ENCODE assay signal across 18 cellular contexts in genomic region chr22:50485221-50486131, GRCh38. TPM values are rescaled to one million over a fixed set of nuclear protein-coding genes. Genes with fewer than 3 reads are reported as not detected.
A peak's percentile ranks its signal among the peaks of the same experiment; 100 is the strongest.
DNase-seq lines count a peak whose midpoint lies in the region; ATAC-seq and TF ChIP-seq lines count a peak whose summit lies in the region.
"Had no signal": no experiment of that assay in that cellular context is flagged by ENCODE, and none has a peak within 500 bp of the region (broad histone marks: within the 10 kb centered on the region; RNA-seq: fewer than 3 reads in every experiment).

No MANE protein-coding gene starts in this region.

- no peak overlapping the region for H3K27ac ChIP-seq in A673 (ENCODE audit: low read depth, low read length, poor library complexity, severe bottlenecking)
- no peak overlapping the region for H3K27ac ChIP-seq in RWPE2 (ENCODE audit: poor library complexity, severe bottlenecking)
- no peak overlapping the region for H3K27ac ChIP-seq in lung (ENCODE audit: low read depth in 1 of 2, low read length in 1 of 2)
- H3K27ac ChIP-seq in hepatocyte = no peak overlapping the region
- H3K27ac ChIP-seq: epithelial cell of prostate, psoas muscle had no signal

- TF ChIP-seq CTCF in A673 (conservative IDR thresholded peaks at IDR 0.05; ENCODE audit: low read depth, low read length) = 0 out of 2 replicates have a peak, but pooled peaks have one; percentile 29
- TF ChIP-seq CTCF in RWPE2 (IDR thresholded peaks at IDR 0.05; ENCODE audit: poor library complexity, severe bottlenecking) = no peak
- no peak for TF ChIP-seq CTCF in lung (IDR thresholded peaks at IDR 0.05; ENCODE audit: control extremely low read depth, extremely low read depth)
- no peak for TF ChIP-seq CTCF in hepatocyte (IDR thresholded peaks at IDR 0.05; ENCODE audit: poor library complexity)

- H3K4me3 ChIP-seq in A673 (ENCODE audit: low read depth, low read length, poor library complexity, severe bottlenecking) (no peak overlapping the region), RWPE2 (ENCODE audit: severe bottlenecking) (no peak overlapping the region), lung (no peak overlapping the region), hepatocyte (no peak overlapping the region)
- H3K4me3 ChIP-seq: psoas muscle had no signal

- POLR2A ChIA-PET in A673 (lab: Charles Lee; ENCODE audit: low non-redundant PET) = no interaction called here

- H3K27me3 ChIP-seq in A673 (replicated peaks; ENCODE audit: insufficient read depth, low read depth, low read length, poor library complexity) (peaks cover 7% of the 10 kb centered on the region), RWPE2 (ENCODE audit: insufficient read depth, poor library complexity, severe bottlenecking) (peaks cover 6% of the 10 kb centered on the region), lung (ENCODE audit: control insufficient read depth, insufficient read depth) (no peaks in the 10 kb centered on the region), hepatocyte (peaks cover 13% of the 10 kb centered on the region)

- H4K20me1 ChIP-seq in hepatocyte (ENCODE audit: insufficient read depth, poor library complexity, severe bottlenecking) = no peaks in the 10 kb centered on the region

- no peaks in the 10 kb centered on the region for H3K79me2 ChIP-seq in hepatocyte

- no peak overlapping the region for H2AFZ ChIP-seq in hepatocyte

- no TSS peak for BruUV-seq in A673 (replicated peaks; lab: Mats Ljungman, UMichigan)

- CTCF ChIA-PET in A673 (lab: Charles Lee) = no interaction called here

- peak; percentile 48 for DNase-seq in A673 (ENCODE audit: low spot score)
- DNase-seq in DMS53 treated with DMSO at 0.1 percent for 48 hours (lab: John Stamatoyannopoulos, UW; ENCODE audit: unreplicated experiment) = peak; percentile 20
- no peak for DNase-seq in RWPE2 (ENCODE audit: low spot score)
- peak; percentile 58 for DNase-seq in lung (ENCODE audit: low spot score)
- DNase-seq in hepatocyte (ENCODE audit: low spot score) = no peak
- DNase-seq in NAMALWA (ENCODE audit: low spot score) = no peak
- DNase-seq: activated gamma-delta T cell; caudate nucleus; CD4-positive, CD25-positive, alpha-beta regulatory T cell; hypothalamus; NCI-H187; psoas muscle; stimulated activated CD4-positive, alpha-beta T cell treated with anti-CD3 and anti-CD28 coated beads, Interleukin-2, amount 100 ng/mL, for 24 hours; stimulated activated naive CD4-positive, alpha-beta T cell treated with Interleukin-2 at 50 U/mL for 16 hours had no signal

- H3K9me3 ChIP-seq in A673 (ENCODE audit: low read depth, low read length, poor library complexity, severe bottlenecking) = no peaks in the 10 kb centered on the region
- H3K9me3 ChIP-seq in RWPE2 (ENCODE audit: severe bottlenecking) = no peaks in the 10 kb centered on the region
- H3K9me3 ChIP-seq in lung (ENCODE audit: control insufficient read depth in 2 of 2, insufficient read depth in 1 of 2, low read length in 1 of 2) = no peaks in the 10 kb centered on the region
- H3K9me3 ChIP-seq in hepatocyte (ENCODE audit: low read depth) = no peaks in the 10 kb centered on the region
- H3K9me3 ChIP-seq: psoas muscle had no signal

- no peaks in the 10 kb centered on the region for H3K9me2 ChIP-seq in hepatocyte (replicated peaks; ENCODE audit: insufficient read depth)

- no peaks in the 10 kb centered on the region for H3K36me3 ChIP-seq in A673 (ENCODE audit: insufficient read depth, low read length, poor library complexity, severe bottlenecking)
- H3K36me3 ChIP-seq in RWPE2 (ENCODE audit: low read depth) = no peaks in the 10 kb centered on the region
- no peaks in the 10 kb centered on the region for H3K36me3 ChIP-seq in lung (ENCODE audit: control insufficient read depth in 2 of 2, insufficient read depth in 2 of 2, low read length in 2 of 2)
- no peaks in the 10 kb centered on the region for H3K36me3 ChIP-seq in hepatocyte (replicated peaks; ENCODE audit: insufficient read depth, low read depth)

- H3K4me1 ChIP-seq in A673 (ENCODE audit: insufficient read depth, low read length, poor library complexity, severe bottlenecking) (peaks cover 7% of the 10 kb centered on the region), RWPE2 (ENCODE audit: insufficient read depth, poor library complexity, severe bottlenecking) (peaks cover 3% of the 10 kb centered on the region), lung (ENCODE audit: control insufficient read depth in 2 of 2, insufficient read depth in 2 of 2, low read length in 2 of 2) (peaks cover 0 to 5% of the 10 kb centered on the region in 2 donors), hepatocyte (ENCODE audit: insufficient read depth) (peaks cover 14% of the 10 kb centered on the region)

- WGBS in lung, 2 donors = 53 to 63% methylated on average over 29 of the region's 29 CpGs
- WGBS in hepatocyte (ENCODE audit: low lambda C conversion rate, missing lambda C conversion rate) = 78% methylated on average over 29 of the region's 29 CpGs

- ATAC-seq in RWPE2 (ENCODE audit: low read depth) (peak; percentile 47; the same call in 2 of the 3 replicates), lung (ENCODE audit: insufficient read depth, low FRiP score) (no peak), HG02885 (IDR thresholded peaks at IDR 0.05; ENCODE audit: poor library complexity, unreplicated experiment) (no peak)
- no peak for ATAC-seq in activated CD4-positive, CD25-positive, alpha-beta regulatory T cell treated with anti-CD3 and anti-CD28 coated beads, Interleukin-2, amount 50 U/mL, for 24 hours
- ATAC-seq: psoas muscle had no signal

- intact Hi-C loops in A673 (cut with micrococcal nuclease; ENCODE audit: unreplicated experiment) = no loop called here

- no peak overlapping the region for H3K4me2 ChIP-seq in hepatocyte

RNA-seq across cellular contexts. Expression of gene MIOX, which starts 1.2 kb away (rescaled TPM):
- total RNA-seq in A673 (2021) = 0.32 and 0.46 TPM in 2 replicates
- total RNA-seq in lung = not detected
- polyA plus RNA-seq in lung = under 1 TPM in 1 of 2 donors, not detected in 1; 0.08 TPM
- not detected in 2 replicates for total RNA-seq in hepatocyte
- polyA plus RNA-seq in hepatocyte = not detected in 2 replicates
- total RNA-seq: CD4-positive, CD25-positive, alpha-beta regulatory T cell; H4; psoas muscle had no signal
- polyA plus RNA-seq: CD4-positive, CD25-positive, alpha-beta regulatory T cell; psoas muscle had no signal

RNA-seq across cellular contexts. Expression of gene ADM2, which starts 4.1 kb away (rescaled TPM):
- 5.4 and 9.8 TPM in 2 replicates for total RNA-seq in A673 (2021)
- total RNA-seq in lung = 1 to 10 TPM in 1 of 2 donors, under 1 TPM in 1; 0.74 to 5.7 TPM
- polyA plus RNA-seq in lung = 1 to 10 TPM; 2.2 to 3.1 TPM
- 3.0 and 4.1 TPM in 2 replicates for total RNA-seq in hepatocyte
- 5.0 and 5.1 TPM in 2 replicates for polyA plus RNA-seq in hepatocyte

RNA-seq across cellular contexts. Expression of gene SBF1, which starts 10.6 kb away (rescaled TPM):
- total RNA-seq in A673 (2021) = 97.2 and 107 TPM in 2 replicates
- 10 to 100 TPM; 30.1 to 76.9 TPM for total RNA-seq in lung
- polyA plus RNA-seq in lung = 10 to 100 TPM; 34.2 to 34.3 TPM
- 26.1 and 34.5 TPM in 2 replicates for total RNA-seq in hepatocyte
- 38.0 and 49.5 TPM in 2 replicates for polyA plus RNA-seq in hepatocyte

RNA-seq across cellular contexts. Expression of gene LMF2, which starts 22.0 kb away (rescaled TPM):
- total RNA-seq in A673 (2021) (79.2 and 79.3 TPM in 2 replicates), lung (10 to 100 TPM; 29.8 to 84.6 TPM), hepatocyte (22.4 and 32.8 TPM in 2 replicates)
- polyA plus RNA-seq in lung (10 to 100 TPM; 47.8 to 53.0 TPM), hepatocyte (97.6 and 128 TPM in 2 replicates)

RNA-seq across cellular contexts. Expression of gene NCAPH2, which starts 22.5 kb away (rescaled TPM):
- 135 TPM in 2 replicates for total RNA-seq in A673 (2021)
- 10 to 100 TPM; 30.2 to 56.3 TPM for total RNA-seq in lung
- polyA plus RNA-seq in lung = 10 to 100 TPM; 27.8 to 64.4 TPM
- total RNA-seq in hepatocyte = 24.4 and 25.6 TPM in 2 replicates
- 40.6 and 48.0 TPM in 2 replicates for polyA plus RNA-seq in hepatocyte

Comparison
In these comparisons a context has a peak if more than half of its experiments do, and no peak if none do; other contexts are left out.
1. DNase-seq: peak in A673 (single experiment), DMS53 treated with DMSO at 0.1 percent for 48 hours (single experiment) and lung (single experiment); none in RWPE2 (single experiment), hepatocyte (single experiment) and NAMALWA (single experiment).